ENCODE assay signal across 19 cellular contexts in the genomic region with DNA sequence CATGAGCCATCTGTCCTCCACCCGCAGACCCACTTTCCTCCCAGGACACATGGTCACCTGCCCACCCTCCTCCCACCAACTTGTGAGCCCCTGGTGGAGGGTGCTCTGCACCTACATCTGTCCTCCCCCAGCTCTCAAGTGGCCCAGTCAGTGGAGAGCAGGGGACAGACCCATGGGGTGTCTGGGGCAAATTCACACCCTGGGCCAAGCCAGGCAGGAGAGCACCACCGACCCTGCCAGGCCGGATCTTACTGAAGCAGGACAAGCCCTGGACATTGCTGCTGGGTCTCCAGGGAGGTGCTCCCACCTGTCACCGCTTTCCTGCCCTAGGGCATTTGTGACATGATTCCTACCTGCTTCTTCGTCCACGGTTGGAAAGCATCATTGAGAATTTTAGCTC.
DNase-seq lines count a peak whose midpoint lies in the region; ATAC-seq and TF ChIP-seq lines count a peak whose summit lies in the region.
"Had no signal": no experiment of that assay in that cellular context is flagged by ENCODE, and none has a peak within 500 bp of the region (broad histone marks: within the 10 kb centered on the region; RNA-seq: fewer than 3 reads in every experiment).

No MANE protein-coding gene starts in this region.

- no peak overlapping the region for H3K27ac ChIP-seq in osteoblast (ENCODE audit: low read depth, low read length)
- H3K27ac ChIP-seq: BLaER1 treated with 17β-estradiol and CSF1 and Interleukin-3, amounts not matched to agents 10 nM and 100 nM; C4-2B had no signal

- ATAC-seq in stimulated activated naive CD8-positive, alpha-beta T cell treated with anti-CD3 and anti-CD28 coated beads, Interleukin-15, Interleukin-2, amounts not matched to agents 100 U/mL and 50 U/mL, for 24 hours = peak; percentile 11
- no peak for ATAC-seq in stimulated activated naive CD8-positive, alpha-beta T cell treated with anti-CD3 and anti-CD28 coated beads, Interleukin-15, amount 100 ng/mL, for 72 hours
- ATAC-seq: CD8-positive, alpha-beta T cell had no signal

- H3K4me1 Mint-ChIP-seq in stimulated activated naive CD8-positive, alpha-beta T cell treated with anti-CD3 and anti-CD28 coated beads, Interleukin-15, amount 100 ng/mL, for 72 hours = no peaks in the 10 kb centered on the region
- no peaks in the 10 kb centered on the region for H3K4me1 Mint-ChIP-seq in activated naive CD4-positive, alpha-beta T cell treated with anti-CD3 and anti-CD28 coated beads for 36 hours (ENCODE audit: low read depth)
- H3K4me1 Mint-ChIP-seq: B cell had no signal

- H3K4me3 ChIP-seq in H7 (ENCODE audit: insufficient read depth, low read depth, low read length) (no peak overlapping the region), osteoblast (ENCODE audit: insufficient read depth, low read length) (no peak overlapping the region)
- H3K4me3 ChIP-seq: BLaER1 treated with 17β-estradiol and CSF1 and Interleukin-3, amounts not matched to agents 10 nM and 100 nM had no signal

- H3K9me3 ChIP-seq in osteoblast (ENCODE audit: low read depth, low read length) = peaks cover 3% of the 10 kb centered on the region

- no peaks in the 10 kb centered on the region for H4K20me1 ChIP-seq in osteoblast (ENCODE audit: insufficient read depth, low read length)
- H4K20me1 ChIP-seq: BLaER1 treated with 17β-estradiol and CSF1 and Interleukin-3, amounts not matched to agents 10 nM and 100 nM had no signal

- DNase-seq in stimulated activated naive CD8-positive, alpha-beta T cell treated with anti-CD3 and anti-CD28 coated beads, Interleukin-15, Interleukin-2, amounts not matched to agents 100 U/mL and 50 U/mL, for 24 hours = no peak
- DNase-seq in stimulated activated naive CD8-positive, alpha-beta T cell treated with anti-CD3 and anti-CD28 coated beads, Interleukin-15, amount 100 ng/mL, for 72 hours = no peak
- DNase-seq in H7 (peak; percentile 9), osteoblast (ENCODE audit: insufficient read length, low spot score, missing footprints) (peak; percentile 45), amygdala (lab: John Stamatoyannopoulos, UW) (no peak)
- DNase-seq in activated naive CD4-positive, alpha-beta T cell treated with anti-CD3 and anti-CD28 coated beads for 36 hours = no peak
- no peak for DNase-seq in activated CD8-positive, alpha-beta memory T cell treated with anti-CD3 and anti-CD28 coated beads, Interleukin-2, amount 50 U/mL, for 4 hours
- DNase-seq: 8988T; ACHN; AML-193; Caco-2; Calu3; CD4-positive, alpha-beta T cell; CD8-positive, alpha-beta T cell; DMS79 treated with DMSO at 0.1 percent for 48 hours; GF-D8 had no signal

- no peak overlapping the region for H3K4me2 ChIP-seq in osteoblast (ENCODE audit: insufficient read depth, low read length)
- H3K4me2 ChIP-seq: BLaER1 treated with 17β-estradiol and CSF1 and Interleukin-3, amounts not matched to agents 10 nM and 100 nM had no signal

- H3K36me3 ChIP-seq in H7 (replicated peaks; ENCODE audit: control insufficient read depth, insufficient read depth, low read length) (no peaks in the 10 kb centered on the region), osteoblast (ENCODE audit: insufficient read depth, low read length) (no peaks in the 10 kb centered on the region)
- H3K36me3 ChIP-seq: BLaER1 treated with 17β-estradiol and CSF1 and Interleukin-3, amounts not matched to agents 10 nM and 100 nM had no signal

- no peaks in the 10 kb centered on the region for H3K79me2 ChIP-seq in osteoblast (ENCODE audit: insufficient read depth, low read length)

- H3K27me3 ChIP-seq in H7 (ENCODE audit: control insufficient read depth, insufficient read depth, low read length) (no peaks in the 10 kb centered on the region), osteoblast (ENCODE audit: insufficient read depth, low read length) (no peaks in the 10 kb centered on the region)
- H3K27me3 ChIP-seq: BLaER1 treated with 17β-estradiol and CSF1 and Interleukin-3, amounts not matched to agents 10 nM and 100 nM had no signal

- intact Hi-C loops in activated naive CD4-positive, alpha-beta T cell treated with anti-CD3 and anti-CD28 coated beads for 36 hours (cut with micrococcal nuclease) = no loop called here

- H3K27ac Mint-ChIP-seq in stimulated activated naive CD8-positive, alpha-beta T cell treated with anti-CD3 and anti-CD28 coated beads, Interleukin-15, amount 100 ng/mL, for 72 hours = no peak overlapping the region
- no peak overlapping the region for H3K27ac Mint-ChIP-seq in activated naive CD4-positive, alpha-beta T cell treated with anti-CD3 and anti-CD28 coated beads for 36 hours
- H3K27ac Mint-ChIP-seq: B cell; CD4-positive, alpha-beta T cell; CD8-positive, alpha-beta T cell had no signal

- peaks cover 23 to 35% of the 10 kb centered on the region in 2 donors for H3K9me3 Mint-ChIP-seq in stimulated activated naive CD8-positive, alpha-beta T cell treated with anti-CD3 and anti-CD28 coated beads, Interleukin-15, amount 100 ng/mL, for 72 hours
- H3K9me3 Mint-ChIP-seq in activated naive CD4-positive, alpha-beta T cell treated with anti-CD3 and anti-CD28 coated beads for 36 hours = peaks cover 18% of the 10 kb centered on the region

- CTCF ChIA-PET in activated naive CD4-positive, alpha-beta T cell treated with anti-CD3 and anti-CD28 coated beads for 36 hours (lab: Charles Lee) = no interaction called here

- H2AFZ ChIP-seq in osteoblast (ENCODE audit: low read length) = no peak overlapping the region

- H3K27me3 Mint-ChIP-seq in stimulated activated naive CD8-positive, alpha-beta T cell treated with anti-CD3 and anti-CD28 coated beads, Interleukin-15, amount 100 ng/mL, for 72 hours = no peaks in the 10 kb centered on the region
- H3K27me3 Mint-ChIP-seq in activated naive CD4-positive, alpha-beta T cell treated with anti-CD3 and anti-CD28 coated beads for 36 hours (ENCODE audit: low read depth) = no peaks in the 10 kb centered on the region
- H3K27me3 Mint-ChIP-seq: B cell; CD4-positive, alpha-beta T cell had no signal

- H3K36me3 Mint-ChIP-seq in activated naive CD4-positive, alpha-beta T cell treated with anti-CD3 and anti-CD28 coated beads for 36 hours (ENCODE audit: low read depth) = peaks cover 1% of the 10 kb centered on the region
- H3K36me3 Mint-ChIP-seq: CD8-positive, alpha-beta T cell had no signal

- no peak overlapping the region for H3K4me3 Mint-ChIP-seq in stimulated activated naive CD8-positive, alpha-beta T cell treated with anti-CD3 and anti-CD28 coated beads, Interleukin-15, amount 100 ng/mL, for 72 hours
- H3K4me3 Mint-ChIP-seq in activated naive CD4-positive, alpha-beta T cell treated with anti-CD3 and anti-CD28 coated beads for 36 hours = no peak overlapping the region
- H3K4me3 Mint-ChIP-seq: B cell; CD4-positive, alpha-beta T cell; CD8-positive, alpha-beta T cell had no signal

- no peak for TF ChIP-seq CTCF in osteoblast (IDR thresholded peaks at IDR 0.05; ENCODE audit: extremely low read depth, low read depth, low read length)

- no peaks in the 10 kb centered on the region for H3K4me1 ChIP-seq in osteoblast (ENCODE audit: insufficient read depth, low read length)
- H3K4me1 ChIP-seq: BLaER1 treated with 17β-estradiol and CSF1 and Interleukin-3, amounts not matched to agents 10 nM and 100 nM; Caco-2 had no signal

Comparison
In these comparisons a context has a peak if more than half of its experiments do, and no peak if none do; other contexts are left out.
1. DNase-seq: peak in H7 (single experiment) and osteoblast (single experiment); none in stimulated activated naive CD8-positive, alpha-beta T cell treated with anti-CD3 and anti-CD28 coated beads, Interleukin-15, Interleukin-2, amounts not matched to agents 100 U/mL and 50 U/mL, for 24 hours (single experiment), stimulated activated naive CD8-positive, alpha-beta T cell treated with anti-CD3 and anti-CD28 coated beads, Interleukin-15, amount 100 ng/mL, for 72 hours (0 of 2), amygdala (0 of 56), activated naive CD4-positive, alpha-beta T cell treated with anti-CD3 and anti-CD28 coated beads for 36 hours (single experiment) and activated CD8-positive, alpha-beta memory T cell treated with anti-CD3 and anti-CD28 coated beads, Interleukin-2, amount 50 U/mL, for 4 hours (single experiment).